35 cellular contexts compared by ENCODE assay signal in genomic region chr19:9668544-9668943, GRCh38.
"Had no signal": no experiment of that assay in that cellular context is flagged by ENCODE, and none has a peak within 500 bp of the region (broad histone marks: within the 10 kb centered on the region; RNA-seq: fewer than 3 reads in every experiment).

No MANE protein-coding gene starts in this region.

- H3K27me3 ChIP-seq: adrenal gland, body of pancreas, breast epithelium, Peyer's patch had no signal

- H3K4me1 ChIP-seq: adrenal gland, breast epithelium, Peyer's patch had no signal

- DNase-seq: activated CD4-positive, alpha-beta memory T cell treated with anti-CD3 and anti-CD28 coated beads, Interleukin-2, amount 10 ng/mL, durations not matched to agents 7 days and 5 days; activated CD4-positive, alpha-beta T cell treated with anti-CD3 and anti-CD28 coated beads for 1 hour; activated CD4-positive, alpha-beta T cell treated with anti-CD3 and anti-CD28 coated beads for 48 hours; activated CD4-positive, CD25-positive, alpha-beta regulatory T cell; activated CD8-positive, alpha-beta memory T cell treated with anti-CD3 and anti-CD28 coated beads for 24 hours; activated CD8-positive, alpha-beta memory T cell treated with anti-CD3 and anti-CD28 coated beads, Interleukin-2, amount 10 ng/mL, durations not matched to agents 7 days and 5 days; activated CD8-positive, alpha-beta memory T cell treated with anti-CD3 and anti-CD28 coated beads, Interleukin-2, amount 50 U/mL, for 48 hours; activated gamma-delta T cell treated with Interleukin-2 at 50 U/mL for 16 hours; activated naive CD4-positive, alpha-beta T cell treated with anti-CD3 and anti-CD28 coated beads, Interleukin-2, amount 10 ng/mL, durations not matched to agents 7 days and 5 days; activated naive CD8-positive, alpha-beta T cell treated with anti-CD3 and anti-CD28 coated beads, Interleukin-2, amount 10 ng/mL, durations not matched to agents 7 days and 5 days; adrenal gland; body of pancreas; cerebellar nuclear complex; Karpas-422; KBM-7; NCI-H1105; NCI-H1417 treated with DMSO at 0.1 percent for 48 hours; NCI-H187 treated with DMSO at 0.1 percent for 48 hours; NCI-H2081; NCI-H2171 treated with DMSO at 0.1 percent for 48 hours; NCI-H226; NCI-H446 treated with DMSO at 0.1 percent for 48 hours; NCI-H524; NCI-H69; NK-92 treated with Interleukin-12 subunit alpha and Interleukin-12 subunit beta, amount 100 ng/mL, for 24 hours; PC-3; Peyer's patch; RPMI8226; SIG-M5; SW 1271; T-helper 1 cell; T-helper 2 cell; T1000; WERI-Rb-1 had no signal

- H3K27ac Mint-ChIP-seq: activated CD4-positive, alpha-beta memory T cell treated with anti-CD3 and anti-CD28 coated beads, Interleukin-2, amount 10 ng/mL, durations not matched to agents 7 days and 5 days; activated CD8-positive, alpha-beta memory T cell treated with anti-CD3 and anti-CD28 coated beads, Interleukin-2, amount 10 ng/mL, durations not matched to agents 7 days and 5 days; activated naive CD4-positive, alpha-beta T cell treated with anti-CD3 and anti-CD28 coated beads, Interleukin-2, amount 10 ng/mL, durations not matched to agents 7 days and 5 days; activated naive CD8-positive, alpha-beta T cell treated with anti-CD3 and anti-CD28 coated beads, Interleukin-2, amount 10 ng/mL, durations not matched to agents 7 days and 5 days had no signal

- ATAC-seq: activated CD8-positive, alpha-beta memory T cell treated with anti-CD3 and anti-CD28 coated beads, Interleukin-2, amount 10 ng/mL, durations not matched to agents 7 days and 5 days; body of pancreas; PC-3 had no signal

- H3K27me3 Mint-ChIP-seq: activated CD4-positive, alpha-beta memory T cell treated with anti-CD3 and anti-CD28 coated beads, Interleukin-2, amount 10 ng/mL, durations not matched to agents 7 days and 5 days; activated CD8-positive, alpha-beta memory T cell treated with anti-CD3 and anti-CD28 coated beads, Interleukin-2, amount 10 ng/mL, durations not matched to agents 7 days and 5 days; activated naive CD4-positive, alpha-beta T cell treated with anti-CD3 and anti-CD28 coated beads, Interleukin-2, amount 10 ng/mL, durations not matched to agents 7 days and 5 days; activated naive CD8-positive, alpha-beta T cell treated with anti-CD3 and anti-CD28 coated beads, Interleukin-2, amount 10 ng/mL, durations not matched to agents 7 days and 5 days had no signal

- H3K27ac ChIP-seq: adrenal gland, body of pancreas, breast epithelium, Peyer's patch, WERI-Rb-1 had no signal

- H3K36me3 ChIP-seq: adrenal gland, breast epithelium had no signal

- H3K4me3 ChIP-seq: adrenal gland, body of pancreas, breast epithelium, Peyer's patch had no signal

- H3K4me3 Mint-ChIP-seq: activated CD4-positive, alpha-beta memory T cell treated with anti-CD3 and anti-CD28 coated beads, Interleukin-2, amount 10 ng/mL, durations not matched to agents 7 days and 5 days; activated CD8-positive, alpha-beta memory T cell treated with anti-CD3 and anti-CD28 coated beads, Interleukin-2, amount 10 ng/mL, durations not matched to agents 7 days and 5 days; activated naive CD4-positive, alpha-beta T cell treated with anti-CD3 and anti-CD28 coated beads, Interleukin-2, amount 10 ng/mL, durations not matched to agents 7 days and 5 days; activated naive CD8-positive, alpha-beta T cell treated with anti-CD3 and anti-CD28 coated beads, Interleukin-2, amount 10 ng/mL, durations not matched to agents 7 days and 5 days had no signal
